ENCODE assay signal across 8 cellular contexts in genomic region chr13:46389985-46390384, GRCh38. TPM values are rescaled to one million over a fixed set of nuclear protein-coding genes. Genes with fewer than 3 reads are reported as not detected.
DNase-seq lines count a peak whose midpoint lies in the region; ATAC-seq, FAIRE-seq and TF ChIP-seq lines count a peak whose summit lies in the region.

No MANE protein-coding gene starts in this region.

- no peaks in the 10 kb centered on the region for H3K9me3 Mint-ChIP-seq in dendritic cell treated with granulocyte-macrophage colony-stimulating factor and Interleukin-4, amounts not matched to agents 40 ng/mL and 50 ng/mL, for 4 days

- H3K27ac ChIP-seq in pancreas: peak overlapping the region; percentile 22 to 72 (median 44)

- peak; percentile 71 to 83 for DNase-seq in NCI-H526 (lab: John Stamatoyannopoulos, UW)
- DNase-seq in pancreas: peak in 4 of 6 donors; percentile 24 to 40 (median 31)
- no peak for DNase-seq in SW 1271 (lab: John Stamatoyannopoulos, UW)
- no peak for DNase-seq in NCI-H1930 (lab: John Stamatoyannopoulos, UW)
- no peak for DNase-seq in GM10248 (ENCODE audit: extremely low spot score)

- H3K4me1 ChIP-seq in pancreas: peaks cover 0 to 7% (median 3%) of the 10 kb centered on the region in 3 donors

- H3K27me3 ChIP-seq in pancreas: peaks cover 0 to 4% (median 2%) of the 10 kb centered on the region in 4 donors

- no peaks in the 10 kb centered on the region for H3K9me3 ChIP-seq in pancreas

- peak overlapping the region; percentile 50 for H3K4me3 Mint-ChIP-seq in dendritic cell treated with granulocyte-macrophage colony-stimulating factor and Interleukin-4, amounts not matched to agents 40 ng/mL and 50 ng/mL, for 4 days

- CTCF ChIA-PET in GM10248 (lab: Yijun Ruan, JAX): interaction anchor here (1.4 to 1.6 kb wide), 2 partner anchors 10 to 17 kb away, joined by 3 to 4 read pairs; no protein-coding TSS in a partner anchor

- TF ChIP-seq CTCF in pancreas (IDR thresholded peaks at IDR 0.05): no peak
- no peak for TF ChIP-seq CTCF in GM10248 (IDR thresholded peaks at IDR 0.05; ENCODE audit: control extremely low read depth, extremely low read depth, low read depth, missing control alignments)

- peak overlapping the region; percentile 89 for H3K27ac Mint-ChIP-seq in dendritic cell treated with granulocyte-macrophage colony-stimulating factor and Interleukin-4, amounts not matched to agents 40 ng/mL and 50 ng/mL, for 4 days

- ATAC-seq in GM18511 (IDR thresholded peaks at IDR 0.05; ENCODE audit: unreplicated experiment) (peak; percentile 57), HG02571 (IDR thresholded peaks at IDR 0.05; ENCODE audit: unreplicated experiment) (peak; percentile 34), pancreas (peak; percentile 60 to 76 (median 69))

- POLR2A ChIA-PET in GM10248 (lab: Yijun Ruan, JAX): no interaction called here

- WGBS in pancreas, 2 donors: 37 to 39% methylated on average over 2 of the region's 2 CpGs

- peaks cover 23% of the 10 kb centered on the region for H3K27me3 Mint-ChIP-seq in dendritic cell treated with granulocyte-macrophage colony-stimulating factor and Interleukin-4, amounts not matched to agents 40 ng/mL and 50 ng/mL, for 4 days

- peaks cover 49% of the 10 kb centered on the region for H3K4me1 Mint-ChIP-seq in dendritic cell treated with granulocyte-macrophage colony-stimulating factor and Interleukin-4, amounts not matched to agents 40 ng/mL and 50 ng/mL, for 4 days (ENCODE audit: low read depth)

- intact Hi-C loops in dendritic cell treated with granulocyte-macrophage colony-stimulating factor and Interleukin-4, amounts not matched to agents 40 ng/mL and 50 ng/mL, for 4 days (cut with micrococcal nuclease): loop anchor here (2.0 kb wide), 1 partner anchor 15 kb away; no protein-coding TSS in a partner anchor
- intact Hi-C loops in pancreas (cut with DNase I): no loop called here

- FAIRE-seq in pancreas (lab: Jason Lieb, UNC): no peak

- no peak overlapping the region for H3K4me3 ChIP-seq in pancreas

- peaks cover 9% of the 10 kb centered on the region for H3K36me3 Mint-ChIP-seq in dendritic cell treated with granulocyte-macrophage colony-stimulating factor and Interleukin-4, amounts not matched to agents 40 ng/mL and 50 ng/mL, for 4 days (ENCODE audit: low read depth)

- no peaks in the 10 kb centered on the region for H3K36me3 ChIP-seq in pancreas

RNA-seq across cellular contexts. Expression of gene RUBCNL, which starts 2.9 kb away (rescaled TPM):
- total RNA-seq in pancreas: 1 to 10 TPM in 2 of 6 donors, under 1 TPM in 4; 0.46 to 3.2 (median 0.68) TPM
- 1 to 10 TPM in 1 of 2 donors, under 1 TPM in 1; 0.91 to 1.2 TPM for polyA plus RNA-seq in pancreas

Comparison
In these comparisons a context has a peak if more than half of its experiments do, and no peak if none do; other contexts are left out.
1. DNase-seq: peak in NCI-H526 (2 of 2) and pancreas (4 of 6); none in SW 1271 (0 of 2), NCI-H1930 (0 of 2) and GM10248 (single experiment).
2. Peak in every context shown above with its lines, with median percentiles within 50 percentile points of each other: ATAC-seq.